In genomic region chr4:139501531-139502311, GRCh38 we compare ENCODE assay signal across 18 cellular contexts. TPM values are rescaled to one million over a fixed set of nuclear protein-coding genes. Genes with fewer than 3 reads are reported as not detected.
DNase-seq lines count a peak whose midpoint lies in the region; ATAC-seq and TF ChIP-seq lines count a peak whose summit lies in the region.
"Had no signal": no experiment of that assay in that cellular context is flagged by ENCODE, and none has a peak within 500 bp of the region (broad histone marks: within the 10 kb centered on the region; RNA-seq: fewer than 3 reads in every experiment).

No MANE protein-coding gene starts in this region.

- H2AK5ac ChIP-seq in IMR-90 (ENCODE audit: low read depth, low read length) = no peak overlapping the region

- H2BK120ac ChIP-seq in IMR-90 (ENCODE audit: low read depth, low read length) = no peak overlapping the region

- no peaks in the 10 kb centered on the region for H4K20me1 ChIP-seq in IMR-90 (ENCODE audit: insufficient read depth, low read length)
- H4K20me1 ChIP-seq: BLaER1 had no signal

- no peak for TF ChIP-seq RAD21 in IMR-90 (IDR thresholded peaks at IDR 0.05; ENCODE audit: low read length)

- no peak overlapping the region for H3K56ac ChIP-seq in IMR-90 (ENCODE audit: extremely low read depth, insufficient read depth, low read length)

- H3K4me3 ChIP-seq in IMR-90 (ENCODE audit: insufficient read depth, low read depth, low read length) (no peak overlapping the region), prostate gland (no peak overlapping the region), BE2C (ENCODE audit: low read depth, low read length) (no peak overlapping the region), sigmoid colon (no peak overlapping the region)
- H3K4me3 ChIP-seq: A549, BLaER1, HAP-1 had no signal

- no peak overlapping the region for H3K4me3 Mint-ChIP-seq in CD14-positive monocyte
- H3K4me3 Mint-ChIP-seq: CD4-positive, alpha-beta memory T cell had no signal

- H3K27me3 ChIP-seq in IMR-90 (ENCODE audit: control insufficient read depth, insufficient read depth, low read length) = no peaks in the 10 kb centered on the region
- no peaks in the 10 kb centered on the region for H3K27me3 ChIP-seq in prostate gland (replicated peaks; ENCODE audit: insufficient read depth)
- H3K27me3 ChIP-seq in BE2C = no peaks in the 10 kb centered on the region
- H3K27me3 ChIP-seq in sigmoid colon = no peaks in the 10 kb centered on the region
- H3K27me3 ChIP-seq: BLaER1 had no signal

- H4K8ac ChIP-seq in IMR-90 (ENCODE audit: low read depth in 2 of 2, low read length in 2 of 2) = no peak overlapping the region

- H3K79me1 ChIP-seq in IMR-90 (ENCODE audit: low read depth in 1 of 2, low read length in 2 of 2) = no peaks in the 10 kb centered on the region

- no peak for TF ChIP-seq CTCF in CD14-positive monocyte (IDR thresholded peaks at IDR 0.05)
- no peak for TF ChIP-seq CTCF in IMR-90 (conservative IDR thresholded peaks at IDR 0.05; ENCODE audit: low read depth, low read length)
- no peak for TF ChIP-seq CTCF in prostate gland (IDR thresholded peaks at IDR 0.05)
- TF ChIP-seq CTCF in BE2C (IDR thresholded peaks at IDR 0.05; ENCODE audit: low read depth, low read length) = no peak
- TF ChIP-seq CTCF in sigmoid colon (IDR thresholded peaks at IDR 0.05) = no peak

- intact Hi-C loops in CD14-positive monocyte (cut with micrococcal nuclease) = no loop called here
- intact Hi-C loops in IMR-90 (cut with micrococcal nuclease) = no loop called here
- intact Hi-C loops in prostate gland (cut with DNase I) = no loop called here
- intact Hi-C loops in sigmoid colon (cut with DNase I) = no loop called here

- 66% methylated on average over 3 of the region's 9 CpGs; no CpG with 5 or more reads in 1 of the 2 experiments for WGBS in IMR-90 (ENCODE audit: extremely low coverage in 2 of 2, insufficient read length in 1 of 2), 2 experiments
- WGBS in prostate gland = 57% methylated on average over 9 of the region's 9 CpGs
- WGBS in sigmoid colon, 2 donors = 85 to 88% methylated on average over 9 of the region's 9 CpGs

- CTCF ChIA-PET in IMR-90 (lab: Yijun Ruan, JAX) = interaction anchor here (0.6 kb wide), 1 partner anchor 10 kb away, joined by 4 read pairs; no protein-coding TSS in a partner anchor

- H3K36me3 ChIP-seq in IMR-90 (ENCODE audit: control insufficient read depth, insufficient read depth, low read length) (peaks cover 4% of the 10 kb centered on the region), prostate gland (no peaks in the 10 kb centered on the region), BE2C (peaks cover 9% of the 10 kb centered on the region), sigmoid colon (peaks cover 0 to 20% (median 2%) of the 10 kb centered on the region in 4 donors)

- no peak overlapping the region for H2AK9ac ChIP-seq in IMR-90 (replicated peaks; ENCODE audit: low read depth, low read length, poor library complexity)

- no peak overlapping the region for H3K23ac ChIP-seq in IMR-90 (ENCODE audit: low read depth, low read length)

- no peak overlapping the region for H3K4ac ChIP-seq in IMR-90 (ENCODE audit: low read depth, low read length)

- H2BK15ac ChIP-seq in IMR-90 (ENCODE audit: low read depth, low read length) = no peak overlapping the region

- peaks cover 3% of the 10 kb centered on the region; the same call in 1 of the 2 replicates for H3K9me1 ChIP-seq in IMR-90 (ENCODE audit: insufficient read depth, low read length)

- H3K9ac ChIP-seq in IMR-90 (ENCODE audit: low read depth, low read length) = no peak overlapping the region
- H3K9ac ChIP-seq: BLaER1 had no signal

- ATAC-seq in IMR-90 (ENCODE audit: low read depth) = peak; percentile 38

- no peak overlapping the region for H2AFZ ChIP-seq in IMR-90 (replicated peaks; ENCODE audit: low read length, poor library complexity)

- no peak for TF ChIP-seq POLR2A in IMR-90 (IDR thresholded peaks at IDR 0.05; ENCODE audit: low read depth, low read length)
- TF ChIP-seq POLR2A in prostate gland (IDR thresholded peaks at IDR 0.05) = no peak
- TF ChIP-seq POLR2A in sigmoid colon (IDR thresholded peaks at IDR 0.05) = no peak

- H3K4me2 ChIP-seq in IMR-90 (ENCODE audit: low read depth, low read length) = no peak overlapping the region
- H3K4me2 ChIP-seq: A549, BLaER1 had no signal

- POLR2A ChIA-PET in IMR-90 (lab: Charles Lee; ENCODE audit: unreplicated experiment) = no interaction called here

- peaks cover 0 to 4% (median 0%) of the 10 kb centered on the region in 7 donors for H3K9me3 Mint-ChIP-seq in CD14-positive monocyte

- no peak overlapping the region for H3K18ac ChIP-seq in IMR-90 (ENCODE audit: low read depth, low read length)

- TF ChIP-seq EP300 in sigmoid colon (IDR thresholded peaks at IDR 0.05) = no peak

- H2BK5ac ChIP-seq in IMR-90 (ENCODE audit: low read depth, low read length, poor library complexity, severe bottlenecking) = no peak overlapping the region

- no peak overlapping the region for H2BK20ac ChIP-seq in IMR-90 (ENCODE audit: low read depth, low read length)

- H4K91ac ChIP-seq in IMR-90 (ENCODE audit: insufficient read depth, low read depth, low read length) = no peak overlapping the region

- peaks cover 18 to 19% of the 10 kb centered on the region in 2 donors for H3K36me3 Mint-ChIP-seq in CD14-positive monocyte

- peaks cover 0 to 1% (median 0%) of the 10 kb centered on the region in 3 donors for H3K27me3 Mint-ChIP-seq in CD14-positive monocyte (ENCODE audit: low read depth in 3 of 3)
- H3K27me3 Mint-ChIP-seq: CD4-positive, alpha-beta memory T cell had no signal

- dilution Hi-C loops in IMR-90 (cut with HindIII; ENCODE audit: low sequenced_read_pairs, unreplicated experiment) = no loop called here

- H3K27ac Mint-ChIP-seq in CD14-positive monocyte = peak overlapping the region in 4 of 7 donors; percentile 17 to 38 (median 30)

- H3K14ac ChIP-seq in IMR-90 (replicated peaks; ENCODE audit: low read depth, low read length) = no peak overlapping the region

- DNase-seq in CD14-positive monocyte (ENCODE audit: low spot score) = no peak
- no peak for DNase-seq in IMR-90
- DNase-seq in fibroblast of peridontal ligament (ENCODE audit: extremely low read depth) = peak; percentile 30
- peak; percentile 20 for DNase-seq in prostate gland (ENCODE audit: low spot score)
- DNase-seq in NAMALWA (ENCODE audit: low spot score) = no peak
- DNase-seq in BE2C = no peak
- no peak for DNase-seq in sigmoid colon
- DNase-seq: DND-41; MV-4-11; NCI-H187; NCI-H2107; NCI-H2227 treated with DMSO at 0.1 percent for 48 hours; NK-92 treated with Interleukin-12 subunit alpha and Interleukin-12 subunit beta, amount 100 ng/mL, for 24 hours; T-helper 1 cell had no signal

- no TSS peak for BruUV-seq in IMR-90 (replicated peaks; lab: Mats Ljungman, UMichigan)

- H3K4me1 ChIP-seq in IMR-90 (ENCODE audit: control insufficient read depth, insufficient read depth, low read length) (peaks cover 1% of the 10 kb centered on the region; the same call in 1 of the 2 replicates), prostate gland (replicated peaks) (no peaks in the 10 kb centered on the region), BE2C (no peaks in the 10 kb centered on the region), sigmoid colon (peaks cover 0 to 5% (median 4%) of the 10 kb centered on the region in 4 donors)
- H3K4me1 ChIP-seq: A549, BLaER1, HAP-1 had no signal

- peaks cover 29% of the 10 kb centered on the region for H3K4me1 Mint-ChIP-seq in CD14-positive monocyte

- in situ Hi-C loops in IMR-90 (cut with MboI; ENCODE audit: low sequenced_read_pairs) = no loop called here

- no peak overlapping the region for H4K5ac ChIP-seq in IMR-90 (ENCODE audit: low read depth, low read length)

- H3K27ac ChIP-seq in IMR-90 (ENCODE audit: insufficient read depth, low read length) = no peak overlapping the region
- no peak overlapping the region for H3K27ac ChIP-seq in prostate gland
- no peak overlapping the region for H3K27ac ChIP-seq in sigmoid colon
- H3K27ac ChIP-seq: A549 had no signal

- H3K9me3 ChIP-seq in IMR-90 (ENCODE audit: control insufficient read depth, insufficient read depth, low read length) (peaks cover 2% of the 10 kb centered on the region; the same call in 1 of the 2 replicates), prostate gland (no peaks in the 10 kb centered on the region), BE2C (no peaks in the 10 kb centered on the region), sigmoid colon (no peaks in the 10 kb centered on the region)
- H3K9me3 ChIP-seq: A549, BLaER1, HAP-1 had no signal

TF ChIP-seq in IMR-90, 13 proteins besides CTCF, POLR2A, EP300 and RAD21:
- TF ChIP-seq CHD1 (IDR thresholded peaks at IDR 0.05; ENCODE audit: low read depth, low read length) (no peak), CEBPB (IDR thresholded peaks at IDR 0.05; ENCODE audit: low read depth, low read length) (peak; percentile 1; the same call in 1 of the 2 replicates)

RNA-seq across cellular contexts. Expression of gene RAB33B, which starts 47.8 kb away (rescaled TPM):
- polyA plus RNA-seq in CD14-positive monocyte (1 to 10 TPM; 5.8 to 6.0 TPM), IMR-90 (2012; rRNA removed) (3.2 and 3.7 TPM in 2 replicates), sigmoid colon (1 to 10 TPM; 3.4 to 4.2 (median 3.6) TPM)
- total RNA-seq in IMR-90 (2012; rRNA removed) (7.3 and 11.4 TPM in 2 replicates), prostate gland (10 to 100 TPM in 1 of 2 donors, 1 to 10 TPM in 1; 6.2 to 12.0 TPM), sigmoid colon (10 to 100 TPM; 13.6 to 15.6 (median 14.6) TPM)
- polyA plus RNA-seq in IMR-90 (2012; cell fraction: cytosol; rRNA removed) = 1.4 and 1.5 TPM in 2 replicates
- 2.0 and 3.0 TPM in 2 replicates for polyA plus RNA-seq in IMR-90 (2012; cell fraction: nucleus; rRNA removed; ENCODE audit: low replicate concordance)
- 3.0 TPM for polyA plus RNA-seq in BE2C (2012; ENCODE audit: insufficient read depth, insufficient read length, low read depth)

RNA-seq across cellular contexts. Expression of gene SETD7, which starts 54.3 kb away (rescaled TPM):
- polyA plus RNA-seq in CD14-positive monocyte = 10 to 100 TPM; 15.4 to 16.8 TPM
- 46.6 and 80.3 TPM in 2 replicates for total RNA-seq in IMR-90 (2012; rRNA removed)
- polyA plus RNA-seq in IMR-90 (2012; rRNA removed) = 13.8 and 17.0 TPM in 2 replicates
- polyA plus RNA-seq in IMR-90 (2012; cell fraction: cytosol; rRNA removed) = 5.0 and 5.2 TPM in 2 replicates
- polyA plus RNA-seq in IMR-90 (2012; cell fraction: nucleus; rRNA removed; ENCODE audit: low replicate concordance) = 2.4 and 9.0 TPM in 2 replicates
- total RNA-seq in prostate gland = 100 to 1,000 TPM in 1 of 2 donors, 10 to 100 TPM in 1; 71.7 to 100 TPM
- polyA plus RNA-seq in BE2C (2012; ENCODE audit: insufficient read depth, insufficient read length, low read depth) = 23.2 TPM
- total RNA-seq in sigmoid colon = 100 to 1,000 TPM in 1 of 4 donors, 10 to 100 TPM in 3; 79.2 to 102 (median 82.7) TPM
- polyA plus RNA-seq in sigmoid colon = 10 to 100 TPM in 2 of 3 donors, 1 to 10 TPM in 1; 7.9 to 18.6 (median 14.8) TPM

Comparison
In these comparisons a context has a peak if more than half of its experiments do, and no peak if none do; other contexts are left out.
1. DNase-seq: peak in fibroblast of peridontal ligament (single experiment) and prostate gland (single experiment); none in CD14-positive monocyte (single experiment), IMR-90 (single experiment), NAMALWA (single experiment), BE2C (single experiment) and sigmoid colon (single experiment).